Comparison of ENCODE assay signal across 10 cellular contexts in the genomic region with DNA sequence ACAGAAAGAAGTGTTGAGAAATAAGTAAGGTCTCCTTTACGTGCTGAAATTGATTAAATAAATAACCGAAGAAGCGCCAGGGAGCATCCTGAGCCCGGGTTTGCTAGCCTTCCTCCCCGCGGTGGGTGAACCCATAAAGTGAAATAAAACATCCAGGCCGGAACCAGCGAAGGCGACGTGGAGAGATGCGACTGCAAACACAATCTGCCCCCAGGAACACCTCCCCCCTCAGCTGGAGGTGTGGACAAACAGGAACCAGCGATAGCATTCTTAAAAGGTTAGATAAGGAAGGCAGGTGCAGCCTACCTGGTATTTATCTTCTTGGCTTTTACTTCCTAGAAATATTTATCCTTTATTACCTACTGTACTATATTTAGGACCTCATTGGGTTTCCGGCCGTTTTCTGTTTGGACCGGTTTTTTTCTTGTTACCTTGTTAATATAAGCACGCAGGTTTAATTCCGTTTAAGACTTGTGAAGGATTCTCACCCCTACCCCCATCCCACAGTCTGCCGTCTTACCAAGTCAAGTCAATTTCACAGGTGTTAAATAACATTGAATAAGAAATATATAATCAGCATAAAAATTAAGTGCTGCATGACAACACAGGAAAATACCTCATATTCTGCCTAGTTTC.
A peak's percentile ranks its signal among the peaks of the same experiment; 100 is the strongest.
DNase-seq lines count a peak whose midpoint lies in the region; TF ChIP-seq lines count a peak whose summit lies in the region.
"Had no signal": no experiment of that assay in that cellular context is flagged by ENCODE, and none has a peak within 500 bp of the region (broad histone marks: within the 10 kb centered on the region; RNA-seq: fewer than 3 reads in every experiment).

No MANE protein-coding gene starts in this region.

- peak; percentile 43 for DNase-seq in activated T-cell treated with anti-CD3 and anti-CD28 coated beads, Interleukin-2, amount 50 U/mL, for 24 hours
- no peak for DNase-seq in activated T-cell treated with anti-CD3 and anti-CD28 coated beads, Interleukin-2, amount 50 U/mL, for 1 hour
- peak; percentile 51 for DNase-seq in hepatocyte (ENCODE audit: low spot score)
- DNase-seq in Karpas-422: no peak
- no peak for DNase-seq in RPMI8226
- DNase-seq in occipital lobe (lab: John Stamatoyannopoulos, UW): no peak
- DNase-seq: amniotic stem cell had no signal

- H3K79me2 ChIP-seq in OCI-LY3 (ENCODE audit: low read length): no peaks in the 10 kb centered on the region
- H3K79me2 ChIP-seq in hepatocyte: no peaks in the 10 kb centered on the region
- H3K79me2 ChIP-seq in Karpas-422 (ENCODE audit: low read length): no peaks in the 10 kb centered on the region

- no peak overlapping the region for H3K27ac Mint-ChIP-seq in activated T-cell treated with anti-CD3 and anti-CD28 coated beads, Interleukin-2, amount 50 U/mL, for 24 hours

- H3K27ac ChIP-seq in OCI-LY3 (ENCODE audit: low read length) (no peak overlapping the region), hepatocyte (peak overlapping the region; percentile 39), thymus (ENCODE audit: low read depth) (no peak overlapping the region), Karpas-422 (ENCODE audit: low read length) (no peak overlapping the region)
- H3K27ac ChIP-seq: KMS-11 had no signal

- H3K9me3 ChIP-seq in OCI-LY3 (ENCODE audit: insufficient read depth, low read length) (no peaks in the 10 kb centered on the region), hepatocyte (ENCODE audit: low read depth) (no peaks in the 10 kb centered on the region), thymus (ENCODE audit: control insufficient read depth) (no peaks in the 10 kb centered on the region), Karpas-422 (ENCODE audit: low read length) (no peaks in the 10 kb centered on the region)

- no peaks in the 10 kb centered on the region for H3K9me3 Mint-ChIP-seq in activated T-cell treated with anti-CD3 and anti-CD28 coated beads, Interleukin-2, amount 50 U/mL, for 24 hours

- H3K9ac ChIP-seq in OCI-LY3 (ENCODE audit: low read length) (peak overlapping the region; percentile 59), Karpas-422 (ENCODE audit: low read length) (no peak overlapping the region)
- H3K9ac ChIP-seq: KMS-11 had no signal

- WGBS in hepatocyte (ENCODE audit: low lambda C conversion rate, missing lambda C conversion rate): 49% methylated on average over 18 of the region's 18 CpGs
- 18% methylated on average over 18 of the region's 18 CpGs for WGBS in thymus

- no peak for TF ChIP-seq CTCF in OCI-LY3 (IDR thresholded peaks at IDR 0.05; ENCODE audit: low read depth, low read length)
- no peak for TF ChIP-seq CTCF in hepatocyte (IDR thresholded peaks at IDR 0.05; ENCODE audit: poor library complexity)

- H3K4me3 ChIP-seq in OCI-LY3 (ENCODE audit: low read length) (peak overlapping the region; percentile 80), hepatocyte (no peak overlapping the region), thymus (ENCODE audit: low read length) (peak overlapping the region; percentile 30), Karpas-422 (ENCODE audit: low read length) (no peak overlapping the region)

- H3K4me1 Mint-ChIP-seq in activated T-cell treated with anti-CD3 and anti-CD28 coated beads, Interleukin-2, amount 50 U/mL, for 24 hours (ENCODE audit: low read depth): peaks cover 46% of the 10 kb centered on the region

- peak overlapping the region; percentile 57 for H3K4me3 Mint-ChIP-seq in activated T-cell treated with anti-CD3 and anti-CD28 coated beads, Interleukin-2, amount 50 U/mL, for 24 hours

- peaks cover 15% of the 10 kb centered on the region for H3K27me3 Mint-ChIP-seq in activated T-cell treated with anti-CD3 and anti-CD28 coated beads, Interleukin-2, amount 50 U/mL, for 24 hours

- H2AFZ ChIP-seq in OCI-LY3 (ENCODE audit: low read depth, low read length) (peak overlapping the region; percentile 29; the same call in 1 of the 2 replicates), hepatocyte (peak overlapping the region; percentile 26), Karpas-422 (ENCODE audit: low read length) (no peak overlapping the region)

- H3K4me2 ChIP-seq in OCI-LY3 (ENCODE audit: low read length) (peak overlapping the region; percentile 73), hepatocyte (peak overlapping the region; percentile 66), Karpas-422 (ENCODE audit: low read depth, low read length, poor library complexity, severe bottlenecking) (no peak overlapping the region)

- no peaks in the 10 kb centered on the region; the same call in 1 of the 2 replicates for H3K27me3 ChIP-seq in OCI-LY3 (ENCODE audit: low read depth, low read length)
- no peaks in the 10 kb centered on the region for H3K27me3 ChIP-seq in hepatocyte
- peaks cover 6% of the 10 kb centered on the region for H3K27me3 ChIP-seq in thymus (ENCODE audit: control insufficient read depth, insufficient read depth)
- no peaks in the 10 kb centered on the region for H3K27me3 ChIP-seq in Karpas-422 (ENCODE audit: low read length)

- H3K36me3 ChIP-seq in OCI-LY3 (replicated peaks; ENCODE audit: low read depth, low read length) (no peaks in the 10 kb centered on the region), hepatocyte (replicated peaks; ENCODE audit: insufficient read depth, low read depth) (no peaks in the 10 kb centered on the region), thymus (ENCODE audit: control insufficient read depth, insufficient read depth) (no peaks in the 10 kb centered on the region), Karpas-422 (ENCODE audit: insufficient read depth, low read length) (no peaks in the 10 kb centered on the region)

- H3K4me1 ChIP-seq in OCI-LY3 (ENCODE audit: low read length) (peaks cover 44% of the 10 kb centered on the region), hepatocyte (ENCODE audit: insufficient read depth) (peaks cover 8% of the 10 kb centered on the region), thymus (ENCODE audit: control insufficient read depth, insufficient read depth, low read length) (peaks cover 13% of the 10 kb centered on the region), Karpas-422 (ENCODE audit: low read length) (no peaks in the 10 kb centered on the region)

- no peaks in the 10 kb centered on the region for H3K36me3 Mint-ChIP-seq in activated T-cell treated with anti-CD3 and anti-CD28 coated beads, Interleukin-2, amount 50 U/mL, for 24 hours (ENCODE audit: low read depth)

- H4K20me1 ChIP-seq in OCI-LY3 (ENCODE audit: insufficient read depth, low read length) (no peaks in the 10 kb centered on the region), hepatocyte (ENCODE audit: insufficient read depth, poor library complexity, severe bottlenecking) (no peaks in the 10 kb centered on the region), Karpas-422 (ENCODE audit: insufficient read depth, low read depth, low read length) (no peaks in the 10 kb centered on the region)

- H3K9me2 ChIP-seq in hepatocyte (replicated peaks; ENCODE audit: insufficient read depth): no peaks in the 10 kb centered on the region
- H3K9me2 ChIP-seq in Karpas-422 (replicated peaks; ENCODE audit: insufficient read depth, low read length): no peaks in the 10 kb centered on the region

Comparison
In these comparisons a context has a peak if more than half of its experiments do, and no peak if none do; other contexts are left out.
1. DNase-seq: peak in activated T-cell treated with anti-CD3 and anti-CD28 coated beads, Interleukin-2, amount 50 U/mL, for 24 hours (single experiment) and hepatocyte (single experiment); none in activated T-cell treated with anti-CD3 and anti-CD28 coated beads, Interleukin-2, amount 50 U/mL, for 1 hour (single experiment), Karpas-422 (single experiment), RPMI8226 (single experiment) and occipital lobe (single experiment).
2. H3K4me3 ChIP-seq: peak in OCI-LY3 (single experiment) and thymus (single experiment); none in hepatocyte (single experiment) and Karpas-422 (single experiment).